In genomic region chr20:5078399-5078958, GRCh38 we compare ENCODE assay signal across 8 cellular contexts. TPM values are rescaled to one million over a fixed set of nuclear protein-coding genes. Genes with fewer than 3 reads are reported as not detected.
A peak's percentile ranks its signal among the peaks of the same experiment; 100 is the strongest.
DNase-seq lines count a peak whose midpoint lies in the region; ATAC-seq and TF ChIP-seq lines count a peak whose summit lies in the region.

No MANE protein-coding gene starts in this region.

- DNase-seq in DMS53 treated with DMSO at 0.1 percent for 48 hours (lab: John Stamatoyannopoulos, UW; ENCODE audit: unreplicated experiment) = peak; percentile 21
- DNase-seq in activated CD4-positive, alpha-beta T cell treated with anti-CD3 and anti-CD28 coated beads for 4 hours = peak; percentile 69 to 71
- peak; percentile 48 for DNase-seq in effector CD4-positive, alpha-beta T cell
- no peak for DNase-seq in omental fat pad (ENCODE audit: low spot score)
- no peak for DNase-seq in NCI-H526 treated with DMSO at 0.1 percent for 48 hours (lab: John Stamatoyannopoulos, UW)

- no peaks in the 10 kb centered on the region for H3K27me3 ChIP-seq in thymus (ENCODE audit: control insufficient read depth, insufficient read depth)

- ATAC-seq in GM21529 (IDR thresholded peaks at IDR 0.05; ENCODE audit: unreplicated experiment) (peak; percentile 95), omental fat pad (ENCODE audit: low FRiP score) (peak; percentile 35)

- H3K9me3 ChIP-seq in KOPT-K1 (ENCODE audit: insufficient read depth, low read length, poor library complexity, severe bottlenecking) (no peaks in the 10 kb centered on the region), thymus (ENCODE audit: control insufficient read depth) (no peaks in the 10 kb centered on the region)

- H3K4me1 ChIP-seq in thymus (ENCODE audit: control insufficient read depth, insufficient read depth, low read length) = peaks cover 7% of the 10 kb centered on the region

- no peak for TF ChIP-seq CTCF in omental fat pad (IDR thresholded peaks at IDR 0.05)

- H3K36me3 ChIP-seq in KOPT-K1 (ENCODE audit: insufficient read depth, low read length) (no peaks in the 10 kb centered on the region), thymus (ENCODE audit: control insufficient read depth, insufficient read depth) (no peaks in the 10 kb centered on the region)

- peak overlapping the region; percentile 50 for H3K4me3 ChIP-seq in thymus (ENCODE audit: low read length)

- 7% methylated on average over 11 of the region's 11 CpGs for WGBS in thymus

- H3K27ac ChIP-seq in KOPT-K1 (ENCODE audit: low read depth, low read length, poor library complexity, severe bottlenecking) (peak overlapping the region; percentile 94), thymus (ENCODE audit: low read depth) (peak overlapping the region; percentile 90)

RNA-seq across cellular contexts. Expression of gene TMEM230, which starts 34.4 kb away (rescaled TPM):
- total RNA-seq in omental fat pad = 100 to 1,000 TPM in 3 of 4 donors, 10 to 100 TPM in 1; 86.5 to 138 (median 127) TPM
- 162 TPM for polyA plus RNA-seq in thymus

RNA-seq across cellular contexts. Expression of gene PCNA, which starts 41.3 kb away (rescaled TPM):
- 10 to 100 TPM; 26.4 to 38.6 (median 30.9) TPM for total RNA-seq in omental fat pad
- polyA plus RNA-seq in thymus = 75.4 TPM

RNA-seq across cellular contexts. Expression of gene CDS2, which starts 48.3 kb away (rescaled TPM):
- total RNA-seq in omental fat pad = 10 to 100 TPM; 27.5 to 49.5 (median 35.5) TPM
- 13.4 TPM for polyA plus RNA-seq in thymus

Comparison
In these comparisons a context has a peak if more than half of its experiments do, and no peak if none do; other contexts are left out.
1. DNase-seq: peak in DMS53 treated with DMSO at 0.1 percent for 48 hours (single experiment), activated CD4-positive, alpha-beta T cell treated with anti-CD3 and anti-CD28 coated beads for 4 hours (2 of 2) and effector CD4-positive, alpha-beta T cell (single experiment); none in omental fat pad (single experiment) and NCI-H526 treated with DMSO at 0.1 percent for 48 hours (single experiment).